8 cellular contexts compared by ENCODE assay signal in the genomic region with DNA sequence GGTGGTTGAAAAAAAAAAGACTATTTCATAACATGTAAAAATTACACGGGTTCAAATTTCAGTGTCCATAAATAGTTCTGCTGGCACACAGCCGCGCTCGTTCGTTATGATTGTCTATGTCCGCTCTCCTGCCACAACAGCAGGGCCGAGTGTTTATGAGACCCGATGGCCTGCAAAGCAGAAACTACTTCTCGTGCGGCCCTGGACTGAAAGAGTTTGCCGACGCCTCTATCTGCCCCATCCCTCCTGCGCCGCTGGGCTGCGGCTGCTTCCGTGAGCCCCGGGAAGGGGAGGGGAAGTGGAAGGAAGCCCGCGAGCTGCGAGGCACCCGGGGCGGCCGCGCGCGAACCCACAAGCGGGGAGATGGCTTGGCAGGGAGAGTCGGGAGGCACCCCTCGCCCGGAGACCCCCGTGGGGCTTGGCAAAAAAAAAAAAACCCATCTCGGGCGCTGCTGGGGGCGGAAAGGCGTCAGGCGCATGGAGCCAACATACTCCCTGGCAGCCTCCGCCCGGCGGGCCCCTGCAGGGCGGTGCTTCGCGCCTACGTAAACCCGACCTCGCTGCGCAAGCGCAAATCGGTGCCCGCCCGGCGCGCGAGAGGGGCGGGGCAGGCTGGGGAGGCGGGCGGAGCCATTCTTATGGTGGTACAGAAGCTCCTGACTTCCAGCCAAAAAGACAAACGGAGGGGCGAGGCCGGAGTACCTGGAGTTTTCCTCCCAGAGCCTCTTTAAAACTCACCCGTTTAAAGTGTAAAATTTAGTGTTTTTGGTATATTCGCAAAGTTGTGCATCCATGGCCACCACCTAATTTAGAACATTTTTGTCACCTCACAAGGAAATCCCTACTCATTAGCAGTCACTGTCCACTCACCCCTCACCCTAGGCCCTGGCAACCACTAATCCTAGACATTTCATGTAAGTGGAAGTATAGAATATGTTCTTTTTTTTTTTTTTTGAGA. TPM values are rescaled to one million over a fixed set of nuclear protein-coding genes. Genes with fewer than 3 reads are reported as not detected.
DNase-seq lines count a peak whose midpoint lies in the region; ATAC-seq and TF ChIP-seq lines count a peak whose summit lies in the region.

No MANE protein-coding gene starts in this region.

- H3K4me3 ChIP-seq in GM12864 (ENCODE audit: low read depth, low read length) (peak overlapping the region; percentile 60), SU-DHL-6 (ENCODE audit: insufficient read depth, low read length, poor library complexity, severe bottlenecking) (peak overlapping the region; percentile 61), heart left ventricle (peak overlapping the region; percentile 24 to 81 (median 68)), upper lobe of left lung (peak overlapping the region; percentile 31 to 78 (median 60))

- no peaks in the 10 kb centered on the region for H3K9me2 ChIP-seq in SU-DHL-6 (replicated peaks; ENCODE audit: insufficient read depth, low read length)

- DNase-seq in GM12864 (ENCODE audit: low read depth) (peak; percentile 70), NCI-H1105 treated with DMSO at 0.1 percent for 48 hours (lab: John Stamatoyannopoulos, UW) (peak; percentile 91), heart left ventricle (peak; percentile 90 to 97 (median 93)), posterior cingulate gyrus (peak; percentile 84 to 99 (median 88)), upper lobe of left lung (peak; percentile 92 to 99)
- peak; percentile 96 for DNase-seq in activated naive CD8-positive, alpha-beta T cell treated with anti-CD3 and anti-CD28 coated beads, Interleukin-2, amount 50 U/mL, for 24 hours

- peaks cover 4% of the 10 kb centered on the region; the same call in 1 of the 2 replicates for H3F3A ChIP-seq in SU-DHL-6 (ENCODE audit: insufficient read depth)

- H3K36me3 ChIP-seq in SU-DHL-6 (ENCODE audit: low read length) (no peaks in the 10 kb centered on the region), heart left ventricle (peaks cover 0 to 17% (median 0%) of the 10 kb centered on the region in 9 donors), upper lobe of left lung (peaks cover 0 to 11% (median 0%) of the 10 kb centered on the region in 4 donors)

- no peaks in the 10 kb centered on the region for H3K79me2 ChIP-seq in SU-DHL-6 (ENCODE audit: insufficient read depth, low read length)

- peaks cover 3% of the 10 kb centered on the region for H3K27me3 Mint-ChIP-seq in activated naive CD8-positive, alpha-beta T cell treated with anti-CD3 and anti-CD28 coated beads, Interleukin-2, amount 50 U/mL, for 24 hours

- TF ChIP-seq POLR2A in heart left ventricle (IDR thresholded peaks at IDR 0.05) (peak in 1 of 2 donors; percentile 93), upper lobe of left lung (IDR thresholded peaks at IDR 0.05) (peak; percentile 66 to 99 (median 82))

- H2AFZ ChIP-seq in SU-DHL-6 (ENCODE audit: low read depth, low read length, severe bottlenecking): peak overlapping the region; percentile 92

- TF ChIP-seq CTCF in GM12864 (IDR thresholded peaks at IDR 0.05; ENCODE audit: low read depth, low read length, missing control alignments) (no peak), SU-DHL-6 (IDR thresholded peaks at IDR 0.05; ENCODE audit: insufficient read depth, low read length, poor library complexity, severe bottlenecking) (no peak), heart left ventricle (IDR thresholded peaks at IDR 0.05) (peak in 2 of 12 donors; percentile 8 to 25), upper lobe of left lung (IDR thresholded peaks at IDR 0.05) (peak in 4 of 6 experiments; percentile 32 to 69 (median 44))

- intact Hi-C loops in heart left ventricle (cut with DNase I) (no loop called here), posterior cingulate gyrus (cut with DNase I) (no loop called here)

- WGBS in heart left ventricle, 4 donors: 0 to 1% (median 0%) methylated on average over 56 to 61 of the region's 61 CpGs
- WGBS in upper lobe of left lung, 2 donors: 1 to 2% methylated on average over 41 to 61 of the region's 61 CpGs

- TF ChIP-seq EP300 in upper lobe of left lung (IDR thresholded peaks at IDR 0.05): peak in 1 of 4 donors; percentile 12

- H3K9me3 ChIP-seq in SU-DHL-6 (ENCODE audit: insufficient read depth, low read length) (peaks cover 7% of the 10 kb centered on the region), heart left ventricle (no peaks in the 10 kb centered on the region), upper lobe of left lung (no peaks in the 10 kb centered on the region)

- peak overlapping the region; percentile 92 for H3K27ac Mint-ChIP-seq in activated naive CD8-positive, alpha-beta T cell treated with anti-CD3 and anti-CD28 coated beads, Interleukin-2, amount 50 U/mL, for 24 hours

- peak overlapping the region; percentile 79 for H3K9ac ChIP-seq in SU-DHL-6 (ENCODE audit: low read length)

- no peaks in the 10 kb centered on the region for H4K20me1 ChIP-seq in SU-DHL-6 (ENCODE audit: low read depth, low read length)

- H3K9me3 Mint-ChIP-seq in activated naive CD8-positive, alpha-beta T cell treated with anti-CD3 and anti-CD28 coated beads, Interleukin-2, amount 50 U/mL, for 24 hours: no peaks in the 10 kb centered on the region

- peak overlapping the region; percentile 86 for H3K4me2 ChIP-seq in SU-DHL-6 (ENCODE audit: low read depth, low read length, poor library complexity, severe bottlenecking)

- peak overlapping the region; percentile 89 for H3K4me3 Mint-ChIP-seq in activated naive CD8-positive, alpha-beta T cell treated with anti-CD3 and anti-CD28 coated beads, Interleukin-2, amount 50 U/mL, for 24 hours

- H3K27me3 ChIP-seq in SU-DHL-6 (ENCODE audit: low read length): no peaks in the 10 kb centered on the region
- H3K27me3 ChIP-seq in heart left ventricle: no peaks in the 10 kb centered on the region
- H3K27me3 ChIP-seq in upper lobe of left lung: no peaks in the 10 kb centered on the region

- peaks cover 0 to 27% (median 17%) of the 10 kb centered on the region in 12 donors for H3K4me1 ChIP-seq in heart left ventricle
- H3K4me1 ChIP-seq in upper lobe of left lung: peaks cover 12 to 33% (median 21%) of the 10 kb centered on the region in 4 donors

- H3K4me1 Mint-ChIP-seq in activated naive CD8-positive, alpha-beta T cell treated with anti-CD3 and anti-CD28 coated beads, Interleukin-2, amount 50 U/mL, for 24 hours: peaks cover 14% of the 10 kb centered on the region

- no peaks in the 10 kb centered on the region for H3K36me3 Mint-ChIP-seq in activated naive CD8-positive, alpha-beta T cell treated with anti-CD3 and anti-CD28 coated beads, Interleukin-2, amount 50 U/mL, for 24 hours (ENCODE audit: low read depth)

- H3K27ac ChIP-seq in SU-DHL-6 (ENCODE audit: low read depth, low read length) (peak overlapping the region; percentile 61), heart left ventricle (peak overlapping the region; percentile 96 to 99 (median 98)), upper lobe of left lung (peak overlapping the region; percentile 92 to 98 (median 96))

- ATAC-seq in HG02642 (IDR thresholded peaks at IDR 0.05; ENCODE audit: poor library complexity, unreplicated experiment) (peak; percentile 93), heart left ventricle (peak; percentile 93 to 98 (median 98)), upper lobe of left lung (ENCODE audit: low FRiP score in 2 of 2) (peak; percentile 97 to 99)
- peak; percentile 96 for ATAC-seq in activated naive CD8-positive, alpha-beta T cell treated with anti-CD3 and anti-CD28 coated beads, Interleukin-2, amount 50 U/mL, for 24 hours

RNA-seq across cellular contexts. Expression of a gene that starts 8.3 kb away (rescaled TPM):
- total RNA-seq in heart left ventricle: 10 to 100 TPM in 5 of 9 donors, 1 to 10 TPM in 4; 7.9 to 37.1 (median 10.3) TPM
- 10 to 100 TPM; 18.4 to 29.4 TPM for polyA plus RNA-seq in heart left ventricle
- 100 to 1,000 TPM in 5 of 6 donors, 10 to 100 TPM in 1; 92.8 to 272 (median 167) TPM for total RNA-seq in upper lobe of left lung

RNA-seq across cellular contexts. Expression of a gene that starts 55.7 kb away (rescaled TPM):
- total RNA-seq in heart left ventricle: 10 to 100 TPM; 19.6 to 33.2 (median 30.7) TPM
- 10 to 100 TPM; 21.9 to 41.8 TPM for polyA plus RNA-seq in heart left ventricle
- total RNA-seq in upper lobe of left lung: 100 to 1,000 TPM in 1 of 6 donors, 10 to 100 TPM in 5; 58.2 to 159 (median 63.1) TPM

Comparison
In these comparisons a context has a peak if more than half of its experiments do, and no peak if none do; other contexts are left out.
1. Peak in every context shown above with its lines: DNase-seq, ATAC-seq, H3K4me3 ChIP-seq and H3K27ac ChIP-seq.
2. CTCF ChIP-seq: peak in upper lobe of left lung (4 of 6); none in GM12864 (single experiment) and SU-DHL-6 (single experiment).